ENCODE assay signal across 28 cellular contexts in genomic region chr10:21696302-21696701, GRCh38.
"Had no signal": no experiment of that assay in that cellular context is flagged by ENCODE, and none has a peak within 500 bp of the region (broad histone marks: within the 10 kb centered on the region; RNA-seq: fewer than 3 reads in every experiment).

No MANE protein-coding gene starts in this region.

- H3K27me3 Mint-ChIP-seq: activated CD4-positive, alpha-beta T cell treated with anti-CD3 and anti-CD28 coated beads for 36 hours; activated CD4-positive, alpha-beta T cell treated with anti-CD3 and anti-CD28 coated beads, Interleukin-2, amount 10 ng/mL, durations not matched to agents 24 days and 14 days; activated naive CD4-positive, alpha-beta T cell treated with anti-CD3 and anti-CD28 coated beads, Interleukin-2, amount 10 ng/mL, durations not matched to agents 7 days and 5 days; activated naive CD8-positive, alpha-beta T cell treated with anti-CD3 and anti-CD28 coated beads, Interleukin-2, amount 10 ng/mL, durations not matched to agents 7 days and 5 days; activated T-cell treated with anti-CD3 and anti-CD28 coated beads, Interleukin-2, amount 50 U/mL, for 24 hours; central memory CD8-positive, alpha-beta T cell; dendritic cell treated with granulocyte-macrophage colony-stimulating factor and Interleukin-4, amounts not matched to agents 40 ng/mL and 50 ng/mL, for 4 days had no signal

- H3K27ac ChIP-seq: ascending aorta, breast epithelium, coronary artery, dorsolateral prefrontal cortex, esophagus muscularis mucosa, foreskin keratinocyte, gastrocnemius medialis had no signal

- H3K36me3 ChIP-seq: esophagus muscularis mucosa, gastrocnemius medialis had no signal

- H3K27me3 ChIP-seq: ascending aorta, breast epithelium, dorsolateral prefrontal cortex, esophagus muscularis mucosa, foreskin keratinocyte, gastrocnemius medialis had no signal

- DNase-seq: activated CD4-positive, alpha-beta memory T cell treated with anti-CD3 and anti-CD28 coated beads, Interleukin-2, amount 10 ng/mL, durations not matched to agents 7 days and 5 days; activated CD4-positive, alpha-beta T cell treated with anti-CD3 and anti-CD28 coated beads for 36 hours; activated CD4-positive, alpha-beta T cell treated with anti-CD3 and anti-CD28 coated beads, Interleukin-2, amount 10 ng/mL, durations not matched to agents 24 days and 14 days; activated CD4-positive, CD25-positive, alpha-beta regulatory T cell; activated CD4-positive, CD25-positive, alpha-beta regulatory T cell treated with anti-CD3 and anti-CD28 coated beads, Interleukin-2, amount 50 U/mL, for 72 hours; activated CD8-positive, alpha-beta memory T cell treated with anti-CD3 and anti-CD28 coated beads, Interleukin-2, amount 50 U/mL, for 48 hours; activated gamma-delta T cell; activated naive CD4-positive, alpha-beta T cell; activated naive CD4-positive, alpha-beta T cell treated with anti-CD3 and anti-CD28 coated beads, Interleukin-2, amount 10 ng/mL, durations not matched to agents 7 days and 5 days; activated naive CD8-positive, alpha-beta T cell treated with anti-CD3 and anti-CD28 coated beads, Interleukin-2, amount 10 ng/mL, durations not matched to agents 7 days and 5 days; activated T-cell treated with anti-CD3 and anti-CD28 coated beads for 4 hours; activated T-cell treated with anti-CD3 and anti-CD28 coated beads, Interleukin-2, amount 50 U/mL, for 24 hours; activated T-cell treated with anti-CD3 and anti-CD28 coated beads, Interleukin-2, amount 50 U/mL, for 72 hours; dorsolateral prefrontal cortex; effector memory CD4-positive, alpha-beta T cell; erythroblast; foreskin keratinocyte; gastrocnemius medialis; glutamatergic neuron; T-helper 2 cell had no signal

- H3K4me3 Mint-ChIP-seq: activated CD4-positive, alpha-beta memory T cell treated with anti-CD3 and anti-CD28 coated beads, Interleukin-2, amount 10 ng/mL, durations not matched to agents 7 days and 5 days; activated CD4-positive, alpha-beta T cell treated with anti-CD3 and anti-CD28 coated beads for 36 hours; activated CD4-positive, alpha-beta T cell treated with anti-CD3 and anti-CD28 coated beads, Interleukin-2, amount 10 ng/mL, durations not matched to agents 24 days and 14 days; activated naive CD4-positive, alpha-beta T cell treated with anti-CD3 and anti-CD28 coated beads, Interleukin-2, amount 10 ng/mL, durations not matched to agents 7 days and 5 days; activated naive CD8-positive, alpha-beta T cell treated with anti-CD3 and anti-CD28 coated beads, Interleukin-2, amount 10 ng/mL, durations not matched to agents 7 days and 5 days; activated T-cell treated with anti-CD3 and anti-CD28 coated beads, Interleukin-2, amount 50 U/mL, for 24 hours; activated T-cell treated with anti-CD3 and anti-CD28 coated beads, Interleukin-2, amount 50 U/mL, for 72 hours; brain; central memory CD8-positive, alpha-beta T cell; dendritic cell treated with granulocyte-macrophage colony-stimulating factor and Interleukin-4, amounts not matched to agents 40 ng/mL and 50 ng/mL, for 4 days had no signal

- H3K27ac Mint-ChIP-seq: activated CD4-positive, alpha-beta memory T cell treated with anti-CD3 and anti-CD28 coated beads, Interleukin-2, amount 10 ng/mL, durations not matched to agents 7 days and 5 days; activated CD4-positive, alpha-beta T cell treated with anti-CD3 and anti-CD28 coated beads for 36 hours; activated CD4-positive, alpha-beta T cell treated with anti-CD3 and anti-CD28 coated beads, Interleukin-2, amount 10 ng/mL, durations not matched to agents 24 days and 14 days; activated naive CD4-positive, alpha-beta T cell treated with anti-CD3 and anti-CD28 coated beads, Interleukin-2, amount 10 ng/mL, durations not matched to agents 7 days and 5 days; activated naive CD8-positive, alpha-beta T cell treated with anti-CD3 and anti-CD28 coated beads, Interleukin-2, amount 10 ng/mL, durations not matched to agents 7 days and 5 days; activated T-cell treated with anti-CD3 and anti-CD28 coated beads, Interleukin-2, amount 50 U/mL, for 24 hours; activated T-cell treated with anti-CD3 and anti-CD28 coated beads, Interleukin-2, amount 50 U/mL, for 72 hours; brain; dendritic cell treated with granulocyte-macrophage colony-stimulating factor and Interleukin-4, amounts not matched to agents 40 ng/mL and 50 ng/mL, for 4 days had no signal

- ATAC-seq: activated CD4-positive, alpha-beta T cell treated with anti-CD3 and anti-CD28 coated beads for 36 hours; activated naive CD4-positive, alpha-beta T cell treated with anti-CD3 and anti-CD28 coated beads, Interleukin-2, amount 50 U/mL, for 72 hours; activated T-cell treated with anti-CD3 and anti-CD28 coated beads, Interleukin-2, amount 50 U/mL, for 72 hours; foreskin keratinocyte had no signal

- H3K4me1 ChIP-seq: ascending aorta, breast epithelium, foreskin keratinocyte had no signal

- H3K4me3 ChIP-seq: ascending aorta, breast epithelium, coronary artery, dorsolateral prefrontal cortex, esophagus muscularis mucosa, gastrocnemius medialis had no signal
